In the genomic region with DNA sequence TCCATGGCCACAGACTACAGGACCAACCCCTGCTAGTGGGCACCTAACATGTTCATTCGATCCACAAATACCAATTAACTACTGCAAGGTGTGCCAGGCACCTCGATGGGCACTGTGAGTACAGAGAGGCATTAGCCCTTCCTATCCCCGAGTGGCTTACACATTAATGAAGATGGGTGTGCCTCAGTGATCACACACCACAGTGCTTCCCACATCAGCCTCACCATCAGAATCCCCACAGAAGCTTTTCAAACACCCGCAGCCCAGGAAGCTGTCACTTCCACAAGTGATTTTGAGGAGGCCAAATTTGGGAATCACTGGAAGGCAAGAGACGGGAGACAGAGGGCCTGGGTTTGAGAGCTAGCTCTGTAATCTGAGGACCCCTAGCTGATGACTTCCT, we compare ENCODE assay signal across 15 cellular contexts. TPM values are rescaled to one million over a fixed set of nuclear protein-coding genes. Genes with fewer than 3 reads are reported as not detected.
DNase-seq lines count a peak whose midpoint lies in the region; ATAC-seq and TF ChIP-seq lines count a peak whose summit lies in the region.
"Had no signal": no experiment of that assay in that cellular context is flagged by ENCODE, and none has a peak within 500 bp of the region (broad histone marks: within the 10 kb centered on the region; RNA-seq: fewer than 3 reads in every experiment).

No MANE protein-coding gene starts in this region.

- no peaks in the 10 kb centered on the region for H3K9me3 Mint-ChIP-seq in activated naive CD4-positive, alpha-beta T cell treated with anti-CD3 and anti-CD28 coated beads, Interleukin-2, amount 50 U/mL, for 24 hours
- no peaks in the 10 kb centered on the region for H3K9me3 Mint-ChIP-seq in activated naive CD4-positive, alpha-beta T cell treated with anti-CD3 and anti-CD28 coated beads for 36 hours
- H3K9me3 Mint-ChIP-seq in activated CD8-positive, alpha-beta T cell treated with anti-CD3 and anti-CD28 coated beads for 36 hours = no peaks in the 10 kb centered on the region
- no peaks in the 10 kb centered on the region for H3K9me3 Mint-ChIP-seq in stimulated activated naive B cell treated with anti-CD40 and anti-IgM and Interleukin-4, amounts not matched to agents 10 μg/mL and 1 μg/mL and 100 μg/mL, for 72 hours

- peaks cover 11% of the 10 kb centered on the region for H3K36me3 Mint-ChIP-seq in activated naive CD4-positive, alpha-beta T cell treated with anti-CD3 and anti-CD28 coated beads, Interleukin-2, amount 50 U/mL, for 24 hours
- peaks cover 15% of the 10 kb centered on the region for H3K36me3 Mint-ChIP-seq in activated naive CD4-positive, alpha-beta T cell treated with anti-CD3 and anti-CD28 coated beads for 36 hours (ENCODE audit: low read depth)
- peaks cover 54% of the 10 kb centered on the region for H3K36me3 Mint-ChIP-seq in activated CD8-positive, alpha-beta T cell treated with anti-CD3 and anti-CD28 coated beads for 36 hours (ENCODE audit: low read depth)
- H3K36me3 Mint-ChIP-seq in stimulated activated naive B cell treated with anti-CD40 and anti-IgM and Interleukin-4, amounts not matched to agents 10 μg/mL and 1 μg/mL and 100 μg/mL, for 72 hours = peaks cover 28 to 60% of the 10 kb centered on the region in 2 donors

- H3K4me3 ChIP-seq in uterus = no peak overlapping the region
- H3K4me3 ChIP-seq: upper lobe of left lung had no signal

- H3K36me3 ChIP-seq in uterus = no peaks in the 10 kb centered on the region

- H3K27me3 Mint-ChIP-seq in activated naive CD4-positive, alpha-beta T cell treated with anti-CD3 and anti-CD28 coated beads, Interleukin-2, amount 50 U/mL, for 24 hours = no peaks in the 10 kb centered on the region
- H3K27me3 Mint-ChIP-seq in activated naive CD4-positive, alpha-beta T cell treated with anti-CD3 and anti-CD28 coated beads for 36 hours (ENCODE audit: low read depth) = no peaks in the 10 kb centered on the region
- no peaks in the 10 kb centered on the region for H3K27me3 Mint-ChIP-seq in activated CD8-positive, alpha-beta T cell treated with anti-CD3 and anti-CD28 coated beads for 36 hours
- H3K27me3 Mint-ChIP-seq in stimulated activated naive B cell treated with anti-CD40 and anti-IgM and Interleukin-4, amounts not matched to agents 10 μg/mL and 1 μg/mL and 100 μg/mL, for 72 hours = no peaks in the 10 kb centered on the region

- no peaks in the 10 kb centered on the region for H3K9me3 ChIP-seq in uterus
- H3K9me3 ChIP-seq: upper lobe of left lung had no signal

- peaks cover 84% of the 10 kb centered on the region for H3K4me1 Mint-ChIP-seq in activated naive CD4-positive, alpha-beta T cell treated with anti-CD3 and anti-CD28 coated beads, Interleukin-2, amount 50 U/mL, for 24 hours
- H3K4me1 Mint-ChIP-seq in activated naive CD4-positive, alpha-beta T cell treated with anti-CD3 and anti-CD28 coated beads for 36 hours (ENCODE audit: low read depth) = peaks cover 88% of the 10 kb centered on the region
- H3K4me1 Mint-ChIP-seq in activated CD8-positive, alpha-beta T cell treated with anti-CD3 and anti-CD28 coated beads for 36 hours (ENCODE audit: low read depth) = peaks cover 87% of the 10 kb centered on the region
- H3K4me1 Mint-ChIP-seq in stimulated activated naive B cell treated with anti-CD40 and anti-IgM and Interleukin-4, amounts not matched to agents 10 μg/mL and 1 μg/mL and 100 μg/mL, for 72 hours = peaks cover 64 to 93% of the 10 kb centered on the region in 2 donors

- ATAC-seq in activated CD8-positive, alpha-beta T cell treated with anti-CD3 and anti-CD28 coated beads for 36 hours = no peak
- no peak for ATAC-seq in stimulated activated naive B cell treated with anti-CD40 and anti-IgM and Interleukin-4, amounts not matched to agents 10 μg/mL and 1 μg/mL and 100 μg/mL, for 72 hours (replicated peaks)
- ATAC-seq in HG02588 (IDR thresholded peaks at IDR 0.05; ENCODE audit: unreplicated experiment) = no peak
- ATAC-seq: sciatic nerve had no signal

- intact Hi-C loops in activated naive CD4-positive, alpha-beta T cell treated with anti-CD3 and anti-CD28 coated beads for 36 hours (cut with micrococcal nuclease) = loop anchor here (5.0 kb wide), 1 partner anchor 312 kb away; no protein-coding TSS in a partner anchor
- intact Hi-C loops in activated CD8-positive, alpha-beta T cell treated with anti-CD3 and anti-CD28 coated beads for 36 hours (cut with micrococcal nuclease) = no loop called here
- intact Hi-C loops in uterus (cut with DNase I; ENCODE audit: low total_unique reads) = no loop called here

- no peak for TF ChIP-seq CTCF in activated CD8-positive, alpha-beta T cell treated with anti-CD3 and anti-CD28 coated beads for 36 hours (IDR thresholded peaks at IDR 0.05)
- TF ChIP-seq CTCF in uterus (IDR thresholded peaks at IDR 0.05) = no peak

- no peak for DNase-seq in activated naive CD4-positive, alpha-beta T cell treated with anti-CD3 and anti-CD28 coated beads for 36 hours
- DNase-seq in activated CD8-positive, alpha-beta T cell treated with anti-CD3 and anti-CD28 coated beads for 36 hours = no peak
- DNase-seq in kidney tubule cell (ENCODE audit: low spot score) (peak; percentile 51), NCI-H1436 treated with DMSO at 0.1 percent for 48 hours (lab: John Stamatoyannopoulos, UW) (no peak), uterus (no peak)
- DNase-seq in stimulated activated naive B cell treated with anti-CD40 and anti-IgM and Interleukin-4, amounts not matched to agents 10 μg/mL and 1 μg/mL and 100 μg/mL, for 72 hours = no peak
- DNase-seq: mesendoderm; nucleus accumbens; RPMI8226; stimulated activated CD4-positive, alpha-beta T cell treated with anti-CD3 and anti-CD28 coated beads, Interleukin-4, amount 100 ng/mL, for 1 hour; T-helper 1 cell had no signal

- peak overlapping the region; percentile 77 for H3K27ac Mint-ChIP-seq in activated naive CD4-positive, alpha-beta T cell treated with anti-CD3 and anti-CD28 coated beads, Interleukin-2, amount 50 U/mL, for 24 hours
- H3K27ac Mint-ChIP-seq in activated naive CD4-positive, alpha-beta T cell treated with anti-CD3 and anti-CD28 coated beads for 36 hours = no peak overlapping the region
- H3K27ac Mint-ChIP-seq in activated CD8-positive, alpha-beta T cell treated with anti-CD3 and anti-CD28 coated beads for 36 hours = peak overlapping the region; percentile 59
- H3K27ac Mint-ChIP-seq in stimulated activated naive B cell treated with anti-CD40 and anti-IgM and Interleukin-4, amounts not matched to agents 10 μg/mL and 1 μg/mL and 100 μg/mL, for 72 hours = peak overlapping the region; percentile 91

- POLR2A ChIA-PET in activated CD8-positive, alpha-beta T cell treated with anti-CD3 and anti-CD28 coated beads for 36 hours (lab: Charles Lee) = interaction anchor here (1.2 to 1.4 kb wide), 3 partner anchors 13 to 73 kb away, joined by 3 to 6 read pairs (median 4); no protein-coding TSS in a partner anchor

- no peak for TF ChIP-seq POLR2A in uterus (IDR thresholded peaks at IDR 0.05)

- CTCF ChIA-PET in activated naive CD4-positive, alpha-beta T cell treated with anti-CD3 and anti-CD28 coated beads for 36 hours (lab: Charles Lee) = interaction anchor here (0.7 to 1.1 kb wide), 2 partner anchors 74 to 237 kb away, joined by 3 to 4 read pairs; no protein-coding TSS in a partner anchor
- CTCF ChIA-PET in activated CD8-positive, alpha-beta T cell treated with anti-CD3 and anti-CD28 coated beads for 36 hours (lab: Charles Lee) = interaction anchor here (0.6 to 5.4 kb wide), 10 partner anchors 8 to 339 kb away, joined by 3 to 34 read pairs (median 3); no protein-coding TSS in a partner anchor

- no peak overlapping the region for H3K4me3 Mint-ChIP-seq in activated naive CD4-positive, alpha-beta T cell treated with anti-CD3 and anti-CD28 coated beads, Interleukin-2, amount 50 U/mL, for 24 hours
- H3K4me3 Mint-ChIP-seq in activated naive CD4-positive, alpha-beta T cell treated with anti-CD3 and anti-CD28 coated beads for 36 hours = no peak overlapping the region
- no peak overlapping the region for H3K4me3 Mint-ChIP-seq in activated CD8-positive, alpha-beta T cell treated with anti-CD3 and anti-CD28 coated beads for 36 hours
- H3K4me3 Mint-ChIP-seq in stimulated activated naive B cell treated with anti-CD40 and anti-IgM and Interleukin-4, amounts not matched to agents 10 μg/mL and 1 μg/mL and 100 μg/mL, for 72 hours = peak overlapping the region; percentile 32 to 35

- H3K4me1 ChIP-seq in uterus = no peaks in the 10 kb centered on the region

- H3K27me3 ChIP-seq in uterus = no peaks in the 10 kb centered on the region
- H3K27me3 ChIP-seq: upper lobe of left lung had no signal

- H3K27ac ChIP-seq in uterus = no peak overlapping the region

RNA-seq across cellular contexts. Expression of a gene that starts 23.7 kb away (rescaled TPM):
- total RNA-seq in activated naive CD4-positive, alpha-beta T cell treated with anti-CD3 and anti-CD28 coated beads for 36 hours = 100 to 1,000 TPM; 229 to 230 TPM
- 100 to 1,000 TPM; 199 to 206 TPM for total RNA-seq in activated CD8-positive, alpha-beta T cell treated with anti-CD3 and anti-CD28 coated beads for 36 hours
- total RNA-seq in uterus = 10 to 100 TPM; 27.4 to 94.0 (median 59.3) TPM

Comparison
In these comparisons a context has a peak if more than half of its experiments do, and no peak if none do; other contexts are left out.
1. H3K4me3 Mint-ChIP-seq: peak in stimulated activated naive B cell treated with anti-CD40 and anti-IgM and Interleukin-4, amounts not matched to agents 10 μg/mL and 1 μg/mL and 100 μg/mL, for 72 hours (2 of 2); none in activated naive CD4-positive, alpha-beta T cell treated with anti-CD3 and anti-CD28 coated beads, Interleukin-2, amount 50 U/mL, for 24 hours (single experiment), activated naive CD4-positive, alpha-beta T cell treated with anti-CD3 and anti-CD28 coated beads for 36 hours (single experiment) and activated CD8-positive, alpha-beta T cell treated with anti-CD3 and anti-CD28 coated beads for 36 hours (single experiment).